7 cellular contexts compared by ENCODE assay signal in genomic region chr18:8760984-8761383, GRCh38.
"Had no signal": no experiment of that assay in that cellular context is flagged by ENCODE, and none has a peak within 500 bp of the region (broad histone marks: within the 10 kb centered on the region; RNA-seq: fewer than 3 reads in every experiment).

No MANE protein-coding gene starts in this region.

- H3K4me2 ChIP-seq: GM23338 had no signal

- H3K27ac ChIP-seq: HL-60 had no signal

- DNase-seq: H9, HCEC 1CT had no signal

- ATAC-seq: GM23338, HepG2 had no signal

- FAIRE-seq: H1, H54, HepG2 had no signal

- H2AFZ ChIP-seq: GM23338 had no signal

- H3K4me3 ChIP-seq: GM23338 had no signal
